In the genomic region with DNA sequence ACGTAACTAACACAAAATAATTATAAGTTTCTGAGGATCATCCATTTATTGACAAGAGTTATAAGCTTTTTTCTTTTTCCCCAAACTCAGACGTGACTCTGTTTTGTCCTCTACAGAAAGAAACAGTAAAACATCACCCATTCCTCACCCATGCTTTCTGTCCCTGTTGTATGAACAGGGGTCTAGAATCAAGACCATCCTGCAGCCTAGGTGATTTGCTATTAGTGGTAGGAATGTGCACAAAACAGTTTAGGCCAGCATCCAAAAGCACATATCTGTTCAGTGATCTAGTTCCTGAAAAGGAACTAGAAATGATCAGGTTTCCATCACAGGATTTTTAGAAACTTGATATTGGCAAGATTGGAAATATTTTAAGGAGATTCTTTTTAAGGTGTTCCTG, we compare ENCODE assay signal across 16 cellular contexts.
DNase-seq lines count a peak whose midpoint lies in the region; ATAC-seq and TF ChIP-seq lines count a peak whose summit lies in the region.
"Had no signal": no experiment of that assay in that cellular context is flagged by ENCODE, and none has a peak within 500 bp of the region (broad histone marks: within the 10 kb centered on the region; RNA-seq: fewer than 3 reads in every experiment).

No MANE protein-coding gene starts in this region.

- TF ChIP-seq POLR2A in tibial nerve (IDR thresholded peaks at IDR 0.05) (no peak), esophagus squamous epithelium (IDR thresholded peaks at IDR 0.05) (no peak), uterus (IDR thresholded peaks at IDR 0.05) (no peak)

- no peak overlapping the region for H3K27ac Mint-ChIP-seq in chondrocyte (ENCODE audit: unreplicated experiment)

- H3K27ac ChIP-seq in angular gyrus (ENCODE audit: low read depth, low read length) = peak overlapping the region; percentile 33
- H3K27ac ChIP-seq in tibial nerve = peak overlapping the region in 3 of 4 donors; percentile 40 to 80 (median 77)
- H3K27ac ChIP-seq in esophagus squamous epithelium = no peak overlapping the region
- H3K27ac ChIP-seq in uterus = no peak overlapping the region
- H3K27ac ChIP-seq: HL-60, RWPE1 had no signal

- H3K27me3 ChIP-seq in tibial nerve (no peaks in the 10 kb centered on the region), esophagus squamous epithelium (no peaks in the 10 kb centered on the region), uterus (no peaks in the 10 kb centered on the region)

- no peaks in the 10 kb centered on the region for H3K9me3 Mint-ChIP-seq in chondrocyte (ENCODE audit: low read depth)
- H3K9me3 Mint-ChIP-seq: H9 had no signal

- TF ChIP-seq EP300 in tibial nerve (IDR thresholded peaks at IDR 0.05) = no peak

- DNase-seq in chondrocyte (ENCODE audit: low spot score) = no peak
- peak; percentile 30 for DNase-seq in medulla oblongata (ENCODE audit: extremely low spot score)
- no peak for DNase-seq in tibial nerve (ENCODE audit: low spot score in 2 of 2)
- no peak for DNase-seq in esophagus squamous epithelium (lab: John Stamatoyannopoulos, UW)
- no peak for DNase-seq in uterus
- DNase-seq: ACHN, AML-193, Caco-2, H9, NCI-H1417, NCI-H1930, NCI-H526 treated with DMSO at 0.1 percent for 48 hours had no signal

- H3K9me3 ChIP-seq in tibial nerve = no peaks in the 10 kb centered on the region
- H3K9me3 ChIP-seq in esophagus squamous epithelium = no peaks in the 10 kb centered on the region
- no peaks in the 10 kb centered on the region for H3K9me3 ChIP-seq in uterus
- H3K9me3 ChIP-seq: Caco-2 had no signal

- TF ChIP-seq CTCF in chondrocyte (IDR thresholded peaks at IDR 0.05) (peak; percentile 6), tibial nerve (IDR thresholded peaks at IDR 0.05) (no peak), esophagus squamous epithelium (IDR thresholded peaks at IDR 0.05) (no peak), uterus (IDR thresholded peaks at IDR 0.05) (no peak)

- H3K27me3 Mint-ChIP-seq in chondrocyte (ENCODE audit: low read depth) = peaks cover 1% of the 10 kb centered on the region

- H3K36me3 ChIP-seq in tibial nerve (no peaks in the 10 kb centered on the region), esophagus squamous epithelium (no peaks in the 10 kb centered on the region), uterus (no peaks in the 10 kb centered on the region)

- no peak overlapping the region for H3K4me3 Mint-ChIP-seq in chondrocyte (ENCODE audit: unreplicated experiment)
- H3K4me3 Mint-ChIP-seq: H9 had no signal

- no peaks in the 10 kb centered on the region for H3K36me3 Mint-ChIP-seq in chondrocyte (ENCODE audit: low read depth)

- peaks cover 6% of the 10 kb centered on the region for H3K4me1 Mint-ChIP-seq in chondrocyte (ENCODE audit: low read depth)

- ATAC-seq in HG02938 (IDR thresholded peaks at IDR 0.05; ENCODE audit: unreplicated experiment) = no peak

- WGBS in tibial nerve, 2 donors = 67 to 74% methylated on average over 2 of the region's 2 CpGs
- WGBS in esophagus squamous epithelium, 2 donors = 87 to 90% methylated on average over 2 of the region's 2 CpGs

- intact Hi-C loops in esophagus squamous epithelium (cut with DNase I) = no loop called here
- intact Hi-C loops in uterus (cut with DNase I; ENCODE audit: low total_unique reads) = no loop called here

- H3K4me3 ChIP-seq in tibial nerve = no peak overlapping the region
- no peak overlapping the region for H3K4me3 ChIP-seq in esophagus squamous epithelium
- H3K4me3 ChIP-seq in uterus = no peak overlapping the region

- H3K4me1 ChIP-seq in tibial nerve (peaks cover 0 to 41% (median 20%) of the 10 kb centered on the region in 4 donors), esophagus squamous epithelium (peaks cover 0 to 13% (median 0%) of the 10 kb centered on the region in 3 donors), uterus (peaks cover 0 to 4% of the 10 kb centered on the region in 2 donors)
- H3K4me1 ChIP-seq: Caco-2 had no signal

Comparison
In these comparisons a context has a peak if more than half of its experiments do, and no peak if none do; other contexts are left out.
1. H3K27ac ChIP-seq: peak in angular gyrus (single experiment) and tibial nerve (3 of 4); none in esophagus squamous epithelium (0 of 4) and uterus (0 of 2).